ENCODE assay signal across 8 cellular contexts in the genomic region with DNA sequence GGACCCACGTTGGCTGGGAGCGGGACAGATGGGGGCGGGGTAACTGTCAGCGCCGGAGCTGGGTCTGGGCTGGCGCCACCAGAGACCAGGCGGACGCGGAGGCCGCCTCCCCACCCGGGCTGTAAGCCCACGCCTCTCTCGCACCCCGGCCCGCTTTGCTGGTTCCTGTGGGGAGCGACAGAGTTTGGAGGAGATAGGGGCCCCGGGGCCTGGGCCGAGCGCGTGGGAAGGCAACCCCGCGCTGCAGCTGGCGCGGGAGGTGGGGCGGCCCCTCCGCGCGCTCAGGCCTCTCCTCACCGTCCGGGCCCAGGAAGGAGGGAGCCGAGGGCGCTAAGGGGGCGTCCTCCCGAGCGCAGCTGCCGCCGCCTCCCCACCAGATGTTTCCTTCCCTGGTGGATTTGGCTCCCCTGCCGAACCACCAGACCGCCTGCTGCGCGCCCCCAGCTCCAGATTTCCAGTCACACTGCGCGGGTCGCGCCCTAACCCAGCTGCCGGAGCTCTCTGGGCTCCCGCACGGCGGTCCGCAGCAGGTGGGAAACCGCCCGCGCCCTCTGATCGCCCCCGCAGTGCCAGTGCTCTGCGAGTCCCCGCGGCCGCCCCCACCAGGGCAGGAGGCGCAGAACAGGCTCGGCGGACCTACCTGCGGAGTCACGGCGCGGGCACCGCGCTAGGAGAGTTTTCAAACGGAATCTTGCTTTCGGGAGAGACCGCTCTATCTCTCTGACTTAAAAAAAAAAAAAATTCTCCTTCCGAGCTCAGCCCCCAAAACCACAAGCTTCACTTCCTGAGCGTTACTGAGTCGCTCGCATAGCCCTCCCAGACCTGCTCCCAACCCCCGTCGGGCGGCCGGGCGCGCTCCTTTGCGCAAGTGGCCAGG. TPM values are rescaled to one million over a fixed set of nuclear protein-coding genes. Genes with fewer than 3 reads are reported as not detected.
A peak's percentile ranks its signal among the peaks of the same experiment; 100 is the strongest.
DNase-seq lines count a peak whose midpoint lies in the region; ATAC-seq, FAIRE-seq and TF ChIP-seq lines count a peak whose summit lies in the region.

No MANE protein-coding gene starts in this region.

- H3K79me2 ChIP-seq in GM12878 (ENCODE audit: control insufficient read depth, insufficient read depth, low read length), result no peaks in the 10 kb centered on the region

- TF ChIP-seq EP300 in GM12878 (IDR thresholded peaks at IDR 0.05; ENCODE audit: borderline replicate concordance in 1 of 2, control insufficient read depth in 1 of 2, low read depth in 2 of 2, low read length in 2 of 2), result no peak

- in situ Hi-C loops in GM12878 (cut with MboI), result no loop called here

- POLR2A ChIA-PET in GM12878 (lab: Charles Lee), result interaction anchor here (0.6 to 8.7 kb wide), 17 partner anchors 11 to 112 kb away, joined by 3 to 77 read pairs (median 5); no protein-coding TSS in a partner anchor

- CTCF ChIA-PET in GM12878 (lab: Yijun Ruan, JAX), result interaction anchor here (0.6 to 10.1 kb wide), 21 partner anchors 9 to 177 kb away, joined by 3 to 60 read pairs (median 4); no protein-coding TSS in a partner anchor

- peak overlapping the region; percentile 82 for H2AFZ ChIP-seq in GM12878 (ENCODE audit: control insufficient read depth, low read depth, low read length)

- TF ChIP-seq POLR2A in GM12878 (IDR thresholded peaks at IDR 0.05; ENCODE audit: low read depth, low read length), result peak; percentile 74

- peak overlapping the region; percentile 76 for H3K4me2 ChIP-seq in GM12878 (ENCODE audit: control insufficient read depth, insufficient read depth)

- H3K27me3 ChIP-seq in H7 (ENCODE audit: control insufficient read depth, insufficient read depth, low read length) (peaks cover 98% of the 10 kb centered on the region), MG63 (peaks cover 57% of the 10 kb centered on the region), GM12878 (replicated peaks in 1 of 2; ENCODE audit: control insufficient read depth in 2 of 2, insufficient read depth in 2 of 2, low read length in 1 of 2) (no peaks in the 10 kb centered on the region)

- no peaks in the 10 kb centered on the region for H3K36me3 ChIP-seq in H7 (replicated peaks; ENCODE audit: control insufficient read depth, insufficient read depth, low read length)
- H3K36me3 ChIP-seq in MG63, result no peaks in the 10 kb centered on the region
- H3K36me3 ChIP-seq in GM12878 (ENCODE audit: control insufficient read depth in 2 of 2, insufficient read depth in 2 of 2, low read length in 1 of 2), result peaks cover 0 to 3% of the 10 kb centered on the region in 2 experiments; a peak in 2 of 4 replicates

- H3K4me1 ChIP-seq in GM12878 (ENCODE audit: control insufficient read depth, insufficient read depth, low read length), result peaks cover 6% of the 10 kb centered on the region

- intact Hi-C loops in GM12878 (cut with micrococcal nuclease; ENCODE audit: unreplicated experiment), result loop anchor here (1.0 to 5.0 kb wide), 3 partner anchors 17 to 112 kb away; no protein-coding TSS in a partner anchor

- peak overlapping the region; percentile 66 for H3K4me3 ChIP-seq in GM12864 (ENCODE audit: low read depth, low read length)
- peak overlapping the region; percentile 45 for H3K4me3 ChIP-seq in H7 (ENCODE audit: insufficient read depth, low read depth, low read length)
- peak overlapping the region; percentile 39 for H3K4me3 ChIP-seq in MG63
- H3K4me3 ChIP-seq in GM12878, result peak overlapping the region; percentile 93

- peak; percentile 49 for FAIRE-seq in GM12878 (lab: Jason Lieb, UNC)

- H3K9me3 ChIP-seq in MG63, result no peaks in the 10 kb centered on the region
- no peaks in the 10 kb centered on the region for H3K9me3 ChIP-seq in GM12878 (replicated peaks; ENCODE audit: control insufficient read depth, insufficient read depth, low read length)

- no peaks in the 10 kb centered on the region for H4K20me1 ChIP-seq in GM12878 (ENCODE audit: control insufficient read depth, insufficient read depth)

- peak overlapping the region; percentile 77 for H3K27ac ChIP-seq in GM12878 (ENCODE audit: control insufficient read depth, insufficient read depth)

- WGBS in GM12878 (ENCODE audit: insufficient coverage, insufficient replicate concordance, low lambda C conversion rate, missing lambda C conversion rate), result 1% methylated on average over 77 of the region's 82 CpGs

- SMC1A ChIA-PET in GM12878 (lab: Charles Lee; ENCODE audit: uncharacterized antibody, unreplicated experiment), result interaction anchor here (0.5 to 8.6 kb wide), 20 partner anchors 11 to 187 kb away, joined by 3 to 100 read pairs (median 5); a partner anchor contains a TSS

- H3K9ac ChIP-seq in GM12878 (ENCODE audit: control insufficient read depth, insufficient read depth, low read length), result peak overlapping the region; percentile 25

- TF ChIP-seq CTCF in GM12864 (IDR thresholded peaks at IDR 0.05; ENCODE audit: low read depth, low read length, missing control alignments), result peak; percentile 57
- peak; percentile 55 to 69 (median 56) for TF ChIP-seq CTCF in GM12878 (IDR thresholded peaks at IDR 0.05 in 2 of 3, conservative IDR thresholded peaks at IDR 0.05 in 1 of 3; ENCODE audit: control insufficient read depth in 2 of 3, extremely low read depth in 1 of 3, insufficient read depth in 1 of 3, low read depth in 3 of 3, low read length in 3 of 3)

- DNase-seq in GM12864 (ENCODE audit: low read depth) (peak; percentile 72), H7 (peak; percentile 82), MG63 (peak; percentile 49), T-helper 9 cell (peak; percentile 71), GM12878 (ENCODE audit: low read depth, low spot score) (no peak), left kidney (ENCODE audit: low read depth, low spot score) (peak; percentile 76), mesenteric fat pad (ENCODE audit: low spot score) (no peak)
- peak; percentile 82 to 85 (median 84) for DNase-seq in stimulated activated CD4-positive, alpha-beta T cell treated with anti-CD3 and anti-CD28 coated beads, TNF-alpha, amount 100 ng/mL, for 4 hours (ENCODE audit: low read depth in 3 of 3)

- ATAC-seq in GM12878, result peak; percentile 63

- RAD21 ChIA-PET in GM12878 (lab: Charles Lee; ENCODE audit: unreplicated experiment), result interaction anchor here (0.7 to 9.0 kb wide), 23 partner anchors 8 to 268 kb away, joined by 3 to 138 read pairs (median 6); no protein-coding TSS in a partner anchor

- peak; percentile 45 for TF ChIP-seq RAD21 in GM12878 (IDR thresholded peaks at IDR 0.05; ENCODE audit: insufficient read depth, low read depth, low read length)

- no TSS peak for BruUV-seq in GM12878 (replicated peaks; lab: Mats Ljungman, UMichigan)

TF ChIP-seq in GM12878, 131 proteins besides CTCF, POLR2A, EP300 and RAD21 (continues in another document):
- TF ChIP-seq BACH1 (IDR thresholded peaks at IDR 0.05; ENCODE audit: borderline replicate concordance) (peak; percentile 44; the same call in 1 of the 2 replicates), TBL1XR1 (IDR thresholded peaks at IDR 0.05; ENCODE audit: low read depth, low read length) (no peak), SUZ12 (IDR thresholded peaks at IDR 0.05; ENCODE audit: unreplicated experiment) (no peak), CBFB (IDR thresholded peaks at IDR 0.05; ENCODE audit: low read depth) (peak; percentile 78; the same call in 1 of the 2 replicates)
- TF ChIP-seq, protein P1, sequence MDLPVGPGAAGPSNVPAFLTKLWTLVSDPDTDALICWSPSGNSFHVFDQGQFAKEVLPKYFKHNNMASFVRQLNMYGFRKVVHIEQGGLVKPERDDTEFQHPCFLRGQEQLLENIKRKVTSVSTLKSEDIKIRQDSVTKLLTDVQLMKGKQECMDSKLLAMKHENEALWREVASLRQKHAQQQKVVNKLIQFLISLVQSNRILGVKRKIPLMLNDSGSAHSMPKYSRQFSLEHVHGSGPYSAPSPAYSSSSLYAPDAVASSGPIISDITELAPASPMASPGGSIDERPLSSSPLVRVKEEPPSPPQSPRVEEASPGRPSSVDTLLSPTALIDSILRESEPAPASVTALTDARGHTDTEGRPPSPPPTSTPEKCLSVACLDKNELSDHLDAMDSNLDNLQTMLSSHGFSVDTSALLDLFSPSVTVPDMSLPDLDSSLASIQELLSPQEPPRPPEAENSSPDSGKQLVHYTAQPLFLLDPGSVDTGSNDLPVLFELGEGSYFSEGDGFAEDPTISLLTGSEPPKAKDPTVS (IDR thresholded peaks at IDR 0.05; ENCODE audit: low read depth, low read length), result no peak

RNA-seq across cellular contexts. Expression of a gene that starts 1.1 kb away (rescaled TPM):
- total RNA-seq in H7 (2014; rRNA removed; shearing (Covaris generic)), result 0.11 and 0.48 TPM in 2 replicates
- not detected in 2 replicates for total RNA-seq in MG63 (2014; rRNA removed; shearing (Covaris generic); ENCODE audit: low replicate concordance)
- total RNA-seq in GM12878 (2013; cell fraction: nucleolus; rRNA removed), result 32.5 and 37.0 TPM in 2 replicates
- total RNA-seq in GM12878 (2014; rRNA removed) (11.2 and 11.9 TPM in 2 replicates), GM12878 (2014; rRNA removed; fragmentation: Illumina TruSeq; extraction: Trizol) (7.1 and 7.3 TPM in 2 replicates), GM12878 (2021) (12.4 and 13.0 TPM in 2 replicates), mesenteric fat pad (0.51 TPM)
- 3.1 TPM for polyA plus RNA-seq in GM12878 (2011; ENCODE audit: low read depth)
- polyA plus RNA-seq in GM12878 (2011; rRNA removed) (14.1 and 18.3 TPM in 2 replicates), GM12878 (2014; fragmentation: Illumina TruSeq; extraction: Trizol) (6.9 and 7.1 TPM in 2 replicates), GM12878 (2014; fragmentation: Nextera tagmentation; extraction: Ambion mirVana) (1 to 10 TPM; 1.8 to 2.2 TPM), GM12878 (2014; rRNA removed) (9.5 and 11.6 TPM in 2 replicates), GM12878 (2016; fragmentation: Nextera tagmentation; extraction: Ambion mirVana) (1 to 10 TPM; 6.0 to 7.5 TPM)
- 19.1 and 25.6 TPM in 2 replicates for polyA plus RNA-seq in GM12878 (2011; cell fraction: cytosol; rRNA removed)
- 71.3 and 78.7 TPM in 2 replicates for polyA plus RNA-seq in GM12878 (2011; cell fraction: nucleus; rRNA removed)
- polyA plus RNA-seq in GM12878 (2012), result 3.7 and 5.5 TPM in 2 replicates
- 23.6 and 29.8 TPM in 2 replicates for polyA minus RNA-seq in GM12878 (2011; rRNA and poly(A)+ RNA removed)
- polyA minus RNA-seq in GM12878 (2011; cell fraction: cytosol; rRNA and poly(A)+ RNA removed), result 10.5 and 13.4 TPM in 2 replicates
- 25.0 and 43.4 TPM in 2 replicates for polyA minus RNA-seq in GM12878 (2011; cell fraction: nucleus; rRNA and poly(A)+ RNA removed)

Comparison
In these comparisons a context has a peak if more than half of its experiments do, and no peak if none do; other contexts are left out.
1. DNase-seq: peak in GM12864 (single experiment), H7 (single experiment), MG63 (single experiment), T-helper 9 cell (single experiment), left kidney (single experiment) and stimulated activated CD4-positive, alpha-beta T cell treated with anti-CD3 and anti-CD28 coated beads, TNF-alpha, amount 100 ng/mL, for 4 hours (3 of 3); none in GM12878 (single experiment) and mesenteric fat pad (single experiment).
2. H3K4me3 ChIP-seq: peak in every context shown above with its lines; median percentile 93 in GM12878; 66 in GM12864; 45 in H7; 39 in MG63.